Comparison of ENCODE assay signal across 8 cellular contexts in genomic region chr21:46184625-46185555, GRCh38. TPM values are rescaled to one million over a fixed set of nuclear protein-coding genes. Genes with fewer than 3 reads are reported as not detected.
A peak's percentile ranks its signal among the peaks of the same experiment; 100 is the strongest.
DNase-seq lines count a peak whose midpoint lies in the region; ATAC-seq, FAIRE-seq and TF ChIP-seq lines count a peak whose summit lies in the region.

No MANE protein-coding gene starts in this region.

- FAIRE-seq in kidney (lab: Jason Lieb, UNC): no peak

- H3K27ac Mint-ChIP-seq in chondrocyte (ENCODE audit: unreplicated experiment): peak overlapping the region; percentile 98

- CTCF ChIA-PET in HEK293T (lab: Yijun Ruan, JAX): no interaction called here

- no peaks in the 10 kb centered on the region for H3K27me3 Mint-ChIP-seq in chondrocyte (ENCODE audit: low read depth)

- POLR2A ChIA-PET in HEK293T (lab: Yijun Ruan, JAX): no interaction called here

- DNase-seq in CD1c-positive myeloid dendritic cell (ENCODE audit: extremely low spot score): peak; percentile 72
- peak; percentile 80 for DNase-seq in HEK293T (ENCODE audit: extremely low spot score)
- peak; percentile 87 for DNase-seq in NCI-H345 treated with DMSO at 0.1 percent for 48 hours (lab: John Stamatoyannopoulos, UW; ENCODE audit: unreplicated experiment)
- peak; percentile 29 to 50 for DNase-seq in activated CD4-positive, alpha-beta T cell treated with anti-CD3 and anti-CD28 coated beads for 24 hours (ENCODE audit: low read depth in 2 of 2)
- no peak for DNase-seq in chondrocyte (ENCODE audit: low spot score)
- DNase-seq in kidney: peak; percentile 96
- peak; percentile 62 for DNase-seq in stimulated activated CD4-positive, alpha-beta T cell treated with anti-CD3 and anti-CD28 coated beads, Interleukin-12 subunit alpha, Interleukin-12 subunit beta, amount 100 ng/mL, for 4 hours

- H3K4me3 Mint-ChIP-seq in chondrocyte (ENCODE audit: unreplicated experiment): peak overlapping the region; percentile 87

- no peak for ATAC-seq in GM18519 (IDR thresholded peaks at IDR 0.05; ENCODE audit: low FRiP score, unreplicated experiment)

- no peaks in the 10 kb centered on the region for H3K9me3 Mint-ChIP-seq in chondrocyte (ENCODE audit: low read depth)

- H3K4me1 ChIP-seq in kidney (ENCODE audit: control insufficient read depth in 1 of 2, insufficient read depth in 1 of 2, low read depth in 1 of 2, low read length in 2 of 2): no peaks in the 10 kb centered on the region

- peak overlapping the region; percentile 76 to 87 for H3K4me3 ChIP-seq in kidney (ENCODE audit: low read length in 2 of 2)

- peak overlapping the region in 1 of 2 donors; percentile 69 for H3K9ac ChIP-seq in kidney (ENCODE audit: low read length in 2 of 2)

- TF ChIP-seq CTCF in chondrocyte (IDR thresholded peaks at IDR 0.05) (no peak), kidney (IDR thresholded peaks at IDR 0.05; ENCODE audit: borderline replicate concordance, extremely low read depth, insufficient read depth) (no peak)

- peak overlapping the region; percentile 72 to 90 for H3K27ac ChIP-seq in kidney (ENCODE audit: low read depth in 2 of 2, low read length in 2 of 2)

- intact Hi-C loops in kidney (cut with DNase I): no loop called here

- no peaks in the 10 kb centered on the region for H3K36me3 ChIP-seq in kidney (ENCODE audit: control insufficient read depth in 1 of 2, insufficient read depth in 2 of 2, low read length in 2 of 2)

- H3K36me3 Mint-ChIP-seq in chondrocyte (ENCODE audit: low read depth): peaks cover 5% of the 10 kb centered on the region

- H3K9me3 ChIP-seq in kidney (ENCODE audit: control insufficient read depth in 1 of 2, low read length in 2 of 2): no peaks in the 10 kb centered on the region

- H3K4me1 Mint-ChIP-seq in chondrocyte (ENCODE audit: low read depth): peaks cover 41% of the 10 kb centered on the region

TF ChIP-seq in HEK293T, 16 proteins besides CTCF, POLR2A, EP300 and RAD21:
- TF ChIP-seq SUZ12 (IDR thresholded peaks at IDR 0.05) (no peak), BHLHE40 (IDR thresholded peaks at IDR 0.05; ENCODE audit: borderline replicate concordance) (no peak), ZNF384 (IDR thresholded peaks at IDR 0.05) (no peak), FOXA1 (IDR thresholded peaks at IDR 0.05) (no peak), HDGF (IDR thresholded peaks at IDR 0.05; ENCODE audit: borderline replicate concordance) (no peak), LEF1 (IDR thresholded peaks at IDR 0.05; ENCODE audit: borderline replicate concordance) (no peak), PKNOX1 (IDR thresholded peaks at IDR 0.05) (peak; percentile 95), L3MBTL2 (conservative IDR thresholded peaks at IDR 0.05) (peak; percentile 35; the same call in 1 of the 2 replicates)

RNA-seq across cellular contexts. Expression of gene SPATC1L, which starts 0.6 kb away (rescaled TPM):
- 14.0 to 18.5 TPM (median 14.1 TPM) in 3 replicates for total RNA-seq in chondrocyte
- total RNA-seq in kidney: 8.7 TPM
- 3.7 TPM for polyA plus RNA-seq in kidney (ENCODE audit: insufficient read depth, low read depth, low replicate concordance)

RNA-seq across cellular contexts. Expression of gene FTCD, which starts 29.5 kb away (rescaled TPM):
- total RNA-seq in chondrocyte (1.7 to 4.1 TPM (median 1.7 TPM) in 3 replicates), kidney (51.6 TPM)
- polyA plus RNA-seq in kidney (ENCODE audit: insufficient read depth, low read depth, low replicate concordance): 273 TPM

RNA-seq across cellular contexts. Expression of gene LSS, which starts 43.7 kb away (rescaled TPM):
- 93.2 to 110 TPM (median 107 TPM) in 3 replicates for total RNA-seq in chondrocyte
- 24.6 TPM for total RNA-seq in kidney
- polyA plus RNA-seq in kidney (ENCODE audit: insufficient read depth, low read depth, low replicate concordance): 15.8 TPM

Comparison
In these comparisons a context has a peak if more than half of its experiments do, and no peak if none do; other contexts are left out.
1. RNA of gene FTCD, which starts 29.5 kb away (total RNA-seq): 51.6 TPM in kidney (single experiment); 1.7 to 4.1 TPM in chondrocyte; every median in the first group is over 10 times any median in the second.